ENCODE assay signal across 7 cellular contexts in genomic region chr10:124273141-124273540, GRCh38.
"Had no signal": no experiment of that assay in that cellular context is flagged by ENCODE, and none has a peak within 500 bp of the region (broad histone marks: within the 10 kb centered on the region; RNA-seq: fewer than 3 reads in every experiment).

No MANE protein-coding gene starts in this region.

- ATAC-seq: GM23338, HepG2 had no signal

- H3K27ac ChIP-seq: HL-60 had no signal

- H2AFZ ChIP-seq: GM23338 had no signal

- H3K4me2 ChIP-seq: GM23338 had no signal

- H3K27ac Mint-ChIP-seq: GM23338, H9, IgD-negative memory B cell had no signal

- H3K4me1 Mint-ChIP-seq: GM23338, H9, IgD-negative memory B cell had no signal

- H3K4me3 ChIP-seq: GM23338 had no signal

- DNase-seq: H9, HCEC 1CT, KBM-7 had no signal

- H3K36me3 Mint-ChIP-seq: IgD-negative memory B cell had no signal

- H3K4me3 Mint-ChIP-seq: GM23338, H9 had no signal
